ENCODE assay signal across 21 cellular contexts in the genomic region with DNA sequence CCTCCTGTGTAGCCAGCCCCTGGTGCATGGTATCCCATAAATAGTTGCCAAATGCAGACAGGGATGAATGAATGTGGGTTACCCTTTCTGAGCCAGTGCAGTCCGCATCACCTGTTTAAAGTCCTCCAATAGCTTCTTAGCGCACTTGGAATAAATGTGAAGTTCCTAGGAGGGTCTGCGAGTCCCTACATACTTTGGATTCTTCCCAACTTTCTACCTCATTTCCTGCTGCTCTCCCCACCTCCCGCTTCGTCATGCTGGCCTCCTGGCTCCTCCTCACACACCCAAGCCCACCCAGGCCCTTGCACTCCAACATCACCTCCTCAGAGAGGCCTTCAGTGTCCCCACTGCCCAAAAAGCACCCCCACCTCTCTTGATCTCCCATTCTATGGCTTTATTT. TPM values are rescaled to one million over a fixed set of nuclear protein-coding genes. Genes with fewer than 3 reads are reported as not detected.
A peak's percentile ranks its signal among the peaks of the same experiment; 100 is the strongest.
DNase-seq lines count a peak whose midpoint lies in the region; ATAC-seq, FAIRE-seq and TF ChIP-seq lines count a peak whose summit lies in the region.
"Had no signal": no experiment of that assay in that cellular context is flagged by ENCODE, and none has a peak within 500 bp of the region (broad histone marks: within the 10 kb centered on the region; RNA-seq: fewer than 3 reads in every experiment).

No MANE protein-coding gene starts in this region.

- H4K20me1 ChIP-seq in GM23338 (replicated peaks; ENCODE audit: insufficient read depth) (no peaks in the 10 kb centered on the region), H1 (replicated peaks in 1 of 2; ENCODE audit: control insufficient read depth in 1 of 2, insufficient read depth in 2 of 2, low read length in 2 of 2) (no peaks in the 10 kb centered on the region)

- H4K5ac ChIP-seq in H1 (ENCODE audit: insufficient read length, low read depth, low read length): no peak overlapping the region

- peak overlapping the region; percentile 93; the same call in 1 of the 2 replicates for H3K18ac ChIP-seq in H1 (ENCODE audit: extremely low read depth, low read length)

- peak; percentile 40 for ATAC-seq in GM23338

- H3K4ac ChIP-seq in H1 (replicated peaks; ENCODE audit: insufficient read length, low read depth, low read length): no peak overlapping the region

- H3K9me3 Mint-ChIP-seq in GM23338 (no peaks in the 10 kb centered on the region), neural crest cell (no peaks in the 10 kb centered on the region)
- H3K9me3 Mint-ChIP-seq: CD8-positive, alpha-beta memory T cell; HFFc6 had no signal

- no peaks in the 10 kb centered on the region for H3K79me1 ChIP-seq in H1 (ENCODE audit: low read depth, low read length)

- POLR2A ChIA-PET in H1 (lab: Charles Lee; ENCODE audit: partially characterized antibody): interaction anchor here (0.6 to 1.2 kb wide), 3 partner anchors 15 to 174 kb away, joined by 3 read pairs; a partner anchor contains a TSS

- H3K27me3 Mint-ChIP-seq in GM23338 (ENCODE audit: insufficient read depth, low read depth, poor library complexity): peaks cover 7% of the 10 kb centered on the region
- H3K27me3 Mint-ChIP-seq in neural crest cell (ENCODE audit: low read depth): no peaks in the 10 kb centered on the region

- no peak overlapping the region for H3K27ac Mint-ChIP-seq in GM23338
- H3K27ac Mint-ChIP-seq in neural crest cell (ENCODE audit: unreplicated experiment): peak overlapping the region; percentile 46
- H3K27ac Mint-ChIP-seq: HFFc6 had no signal

- no peak for FAIRE-seq in H1 (lab: Jason Lieb, UNC)
- no peak for FAIRE-seq in RCC 7860 (lab: Jason Lieb, UNC)
- FAIRE-seq: A204.1, H54, K562 had no signal

- DNase-seq in GM23338 (ENCODE audit: low spot score) (peak; percentile 63), SJCRH30 (peak in 1 of 2 experiments; percentile 5), H1 (ENCODE audit: low read depth in 1 of 2, low spot score in 2 of 2) (no peak), neural crest cell (ENCODE audit: low read depth, low spot score) (no peak), RCC 7860 (ENCODE audit: low spot score) (no peak), iPS-NIHi7 (ENCODE audit: extremely low spot score) (no peak), epidermal melanocyte (ENCODE audit: insufficient read length, low spot score) (no peak), SIG-M5 (lab: John Stamatoyannopoulos, UW) (no peak)
- DNase-seq: CD8-positive, alpha-beta memory T cell; GF-D8; HFFc6; NCI-H1092; NCI-H1436; NCI-H187 treated with DMSO at 0.1 percent for 48 hours; NCI-H2107; NCI-H446 treated with DMSO at 0.1 percent for 48 hours; NCI-H526 treated with DMSO at 0.1 percent for 48 hours had no signal

- no peaks in the 10 kb centered on the region for H3F3A ChIP-seq in GM23338 (replicated peaks; ENCODE audit: low read depth)

- H2BK20ac ChIP-seq in H1 (ENCODE audit: low read length): no peak overlapping the region

- peaks cover 16% of the 10 kb centered on the region for H3K4me1 ChIP-seq in GM23338 (ENCODE audit: insufficient read depth)
- peaks cover 22% of the 10 kb centered on the region for H3K4me1 ChIP-seq in SJCRH30
- peaks cover 6 to 13% (median 11%) of the 10 kb centered on the region in 4 experiments for H3K4me1 ChIP-seq in H1 (replicated peaks in 1 of 4; ENCODE audit: control insufficient read depth in 3 of 4, insufficient read depth in 4 of 4, low read length in 3 of 4)

- CTCF ChIA-PET in H1 (lab: Charles Lee; ENCODE audit: partially characterized antibody): interaction anchor here (0.8 to 1.0 kb wide), 2 partner anchors 124 to 321 kb away, joined by 3 to 4 read pairs; no protein-coding TSS in a partner anchor

- H3K4me3 ChIP-seq in GM23338 (no peak overlapping the region), SJCRH30 (peak overlapping the region; percentile 24; the same call in 1 of the 2 replicates), H1 (ENCODE audit: extremely low read depth in 1 of 4, insufficient read depth in 2 of 4, low read depth in 3 of 4, low read length in 4 of 4) (no peak overlapping the region)
- H3K4me3 ChIP-seq: K562 had no signal

- H3K4me2 ChIP-seq in GM23338 (peak overlapping the region; percentile 50), H1 (ENCODE audit: insufficient read depth in 1 of 2, low read depth in 2 of 2, low read length in 2 of 2) (peak overlapping the region in 1 of 2 experiments; percentile 46; a peak in 2 of 4 replicates)

- H3K79me2 ChIP-seq in GM23338 (replicated peaks; ENCODE audit: insufficient read depth) (no peaks in the 10 kb centered on the region), H1 (ENCODE audit: control insufficient read depth in 1 of 2, insufficient read depth in 2 of 2, low read length in 2 of 2) (no peaks in the 10 kb centered on the region)

- H3K36me3 ChIP-seq in GM23338 (ENCODE audit: insufficient read depth) (no peaks in the 10 kb centered on the region), SJCRH30 (no peaks in the 10 kb centered on the region), H1 (ENCODE audit: control insufficient read depth in 2 of 4, insufficient read depth in 4 of 4, low read length in 3 of 4) (no peaks in the 10 kb centered on the region)

- H3K27ac ChIP-seq in GM23338 (ENCODE audit: low read depth): no peak overlapping the region
- peak overlapping the region; percentile 45 for H3K27ac ChIP-seq in SJCRH30
- no peak overlapping the region for H3K27ac ChIP-seq in H1 (ENCODE audit: low read depth, low read length)
- H3K27ac ChIP-seq: C4-2B had no signal

- H4K8ac ChIP-seq in H1 (ENCODE audit: extremely low read depth, insufficient read depth, low read length): no peak overlapping the region

- H2BK12ac ChIP-seq in H1 (ENCODE audit: low read depth, low read length): peak overlapping the region; percentile 72

- H3K14ac ChIP-seq in H1 (ENCODE audit: insufficient read length): no peak overlapping the region

- H2BK15ac ChIP-seq in H1 (ENCODE audit: low read length): peak overlapping the region; percentile 8; the same call in 1 of the 2 replicates

- H2BK5ac ChIP-seq in H1 (ENCODE audit: low read depth, low read length): peak overlapping the region; percentile 50; the same call in 1 of the 2 replicates

- TF ChIP-seq EP300 in H1 (IDR thresholded peaks at IDR 0.05; ENCODE audit: borderline replicate concordance in 1 of 2, low read depth in 2 of 2, low read length in 2 of 2): no peak

- no peak overlapping the region for H2BK120ac ChIP-seq in H1 (replicated peaks; ENCODE audit: low read depth, low read length)

- H3K23me2 ChIP-seq in H1 (ENCODE audit: low read depth, low read length): 0 out of 2 replicates have a peak, but pooled peaks cover 4% of the 10 kb centered on the region

- peak overlapping the region; percentile 46 for H4K91ac ChIP-seq in H1 (replicated peaks; ENCODE audit: insufficient read length, low read length)

- H3K56ac ChIP-seq in H1 (replicated peaks; ENCODE audit: insufficient read length, low read depth, low read length): no peak overlapping the region

- no peak overlapping the region for H3K9ac ChIP-seq in H1 (replicated peaks in 1 of 4; ENCODE audit: extremely low read depth in 1 of 4, low read depth in 3 of 4, low read length in 3 of 4)

- no peak for TF ChIP-seq CTCF in GM23338 (conservative IDR thresholded peaks at IDR 0.05; ENCODE audit: low read depth in 2 of 2)
- no peak for TF ChIP-seq CTCF in H1 (IDR thresholded peaks at IDR 0.05; ENCODE audit: control extremely low read depth in 1 of 3, insufficient read depth in 1 of 3, low read depth in 1 of 3, low read length in 3 of 3)
- no peak for TF ChIP-seq CTCF in neural crest cell (conservative IDR thresholded peaks at IDR 0.05)

- no peak overlapping the region for H2AK5ac ChIP-seq in H1 (ENCODE audit: low read depth, low read length)

- H3K9me3 ChIP-seq in SJCRH30 (replicated peaks) (no peaks in the 10 kb centered on the region), H1 (ENCODE audit: insufficient read depth in 2 of 2, low read depth in 1 of 2, low read length in 1 of 2) (no peaks in the 10 kb centered on the region)

- H3K36me3 Mint-ChIP-seq in GM23338 (ENCODE audit: low read depth) (no peaks in the 10 kb centered on the region), neural crest cell (ENCODE audit: low read depth) (peaks cover 8% of the 10 kb centered on the region)
- H3K36me3 Mint-ChIP-seq: CD8-positive, alpha-beta memory T cell had no signal

- no peak for TF ChIP-seq POLR2A in H1 (IDR thresholded peaks at IDR 0.05; ENCODE audit: control extremely low read depth in 1 of 2, low read depth in 2 of 2, low read length in 2 of 2)

- H3K4me1 Mint-ChIP-seq in GM23338 (peaks cover 25% of the 10 kb centered on the region), neural crest cell (peaks cover 61% of the 10 kb centered on the region)
- H3K4me1 Mint-ChIP-seq: CD8-positive, alpha-beta memory T cell had no signal

- peaks cover 10% of the 10 kb centered on the region for H3K27me3 ChIP-seq in GM23338 (ENCODE audit: insufficient read depth)
- no peaks in the 10 kb centered on the region for H3K27me3 ChIP-seq in SJCRH30
- H3K27me3 ChIP-seq in H1 (replicated peaks in 1 of 4; ENCODE audit: control insufficient read depth in 3 of 4, extremely low read depth in 1 of 4, insufficient read depth in 3 of 4, low read length in 3 of 4): peaks cover 0 to 6% (median 0%) of the 10 kb centered on the region in 4 experiments; a peak in 4 of 7 replicates

- H3K23ac ChIP-seq in H1 (ENCODE audit: insufficient read length): no peak overlapping the region

- no peak for TF ChIP-seq RAD21 in H1 (IDR thresholded peaks at IDR 0.05 in 1 of 2, conservative IDR thresholded peaks at IDR 0.05 in 1 of 2; ENCODE audit: low read depth in 2 of 2, low read length in 2 of 2)

- H2AFZ ChIP-seq in GM23338: peak overlapping the region; percentile 70
- peak overlapping the region; percentile 92; the same call in 1 of the 2 replicates for H2AFZ ChIP-seq in H1 (ENCODE audit: low read length)

- no peaks in the 10 kb centered on the region for H3K9me2 ChIP-seq in GM23338 (ENCODE audit: insufficient read depth)

- no peak overlapping the region for H3K4me3 Mint-ChIP-seq in GM23338
- peak overlapping the region; percentile 2 for H3K4me3 Mint-ChIP-seq in neural crest cell
- H3K4me3 Mint-ChIP-seq: CD8-positive, alpha-beta memory T cell; HFFc6 had no signal

- 73% methylated on average over 5 of the region's 5 CpGs; no CpG with 5 or more reads in 1 of the 2 experiments for WGBS in H1 (ENCODE audit: extremely low coverage in 1 of 2, insufficient coverage in 1 of 2, insufficient read length in 1 of 2, insufficient replicate concordance in 2 of 2, low coverage in 1 of 2, low lambda C conversion rate in 2 of 2, missing lambda C conversion rate in 1 of 2), 2 experiments

RNA-seq across cellular contexts. Expression of a gene that starts 17.7 kb away (rescaled TPM):
- 2.1 TPM in 1 of 2 replicates, not detected in the other for total RNA-seq in GM23338 (2014; rRNA removed; shearing (Covaris generic))
- polyA plus RNA-seq in GM23338 (2016; fragmentation: Nextera tagmentation; extraction: Ambion mirVana) (0.23 and 0.49 TPM in 2 replicates), H1 (2011; rRNA removed) (0.05 and 0.06 TPM in 2 replicates)
- 0.40 and 0.56 TPM in 2 replicates for total RNA-seq in SJCRH30 (2014; rRNA removed; shearing (Covaris generic))
- not detected in 2 replicates for total RNA-seq in H1 (2021; fragmentation: NEBNext Ultra II Directional; extraction: Animal tissue kit (Norgen Biotek cat#: 25700))
- polyA plus RNA-seq in H1 (2011; cell fraction: cytosol; rRNA removed): 0.08 TPM
- polyA plus RNA-seq in H1 (2011; cell fraction: nucleus; rRNA removed): 0.09 TPM
- polyA plus RNA-seq in H1 (2012, experiment 1 of 2): 0.10 to 0.17 TPM (median 0.12 TPM) in 4 replicates
- polyA plus RNA-seq in H1 (2012, experiment 2 of 2): not detected
- polyA plus RNA-seq in H1 (2013, experiment 1 of 2): 0.08 TPM
- 0.04 TPM for polyA plus RNA-seq in H1 (2013, experiment 2 of 2)
- polyA minus RNA-seq in H1 (2011; rRNA and poly(A)+ RNA removed): 0.19 TPM in 1 of 2 replicates, not detected in the other
- polyA minus RNA-seq in H1 (2011; cell fraction: cytosol; rRNA and poly(A)+ RNA removed): not detected
- 0.50 TPM for polyA minus RNA-seq in H1 (2011; cell fraction: nucleus; rRNA and poly(A)+ RNA removed)
- total RNA-seq in neural crest cell: 52.1 and 53.8 TPM in 2 replicates
- total RNA-seq: CD8-positive, alpha-beta memory T cell; HFFc6; K562 had no signal
- polyA plus RNA-seq: CD8-positive, alpha-beta memory T cell; K562 had no signal

Comparison
In these comparisons a context has a peak if more than half of its experiments do, and no peak if none do; other contexts are left out.
1. RNA of a gene that starts 17.7 kb away (total RNA-seq): 52.1 to 53.8 TPM in neural crest cell; 0.40 to 0.56 TPM in SJCRH30, not detected in H1 and 2.1 TPM in GM23338; every median in the first group is over 10 times any median in the second.